Comparison of ENCODE assay signal across 35 cellular contexts in genomic region chr4:39860804-39861203, GRCh38.
"Had no signal": no experiment of that assay in that cellular context is flagged by ENCODE, and none has a peak within 500 bp of the region (broad histone marks: within the 10 kb centered on the region; RNA-seq: fewer than 3 reads in every experiment).

No MANE protein-coding gene starts in this region.

- DNase-seq: activated CD4-positive, alpha-beta memory T cell treated with anti-CD3 and anti-CD28 coated beads for 36 hours; activated CD4-positive, alpha-beta T cell treated with anti-CD3 and anti-CD28 coated beads for 36 hours; activated CD4-positive, alpha-beta T cell treated with anti-CD3 and anti-CD28 coated beads, Interleukin-2, amount 10 ng/mL, durations not matched to agents 24 days and 14 days; activated CD4-positive, CD25-positive, alpha-beta regulatory T cell; activated CD4-positive, CD25-positive, alpha-beta regulatory T cell treated with anti-CD3 and anti-CD28 coated beads, Interleukin-2, amount 50 U/mL, for 72 hours; activated CD8-positive, alpha-beta memory T cell treated with anti-CD3 and anti-CD28 coated beads, Interleukin-2, amount 50 U/mL, for 48 hours; activated CD8-positive, alpha-beta T cell treated with anti-CD3 and anti-CD28 coated beads, Interleukin-2, amount 10 ng/mL, durations not matched to agents 7 days and 5 days; activated effector memory CD4-positive, alpha-beta T cell treated with anti-CD3 and anti-CD28 coated beads, Interleukin-2, amount 50 U/mL, for 16 hours; activated naive CD4-positive, alpha-beta T cell treated with anti-CD3 and anti-CD28 coated beads, Interleukin-2, amount 50 U/mL, for 16 hours; activated T-cell treated with anti-CD3 and anti-CD28 coated beads for 4 hours; activated T-cell treated with anti-CD3 and anti-CD28 coated beads, Interleukin-2, amount 50 U/mL, for 4 hours; amniotic stem cell; anterior cingulate cortex; brain microvascular endothelial cell; dorsolateral prefrontal cortex; effector memory CD4-positive, alpha-beta T cell; endodermal cell; foreskin fibroblast; head of caudate nucleus; SW 1271; T-cell; T1000; WERI-Rb-1 had no signal

- ATAC-seq: activated CD4-positive, alpha-beta T cell treated with anti-CD3 and anti-CD28 coated beads for 36 hours; activated CD8-positive, alpha-beta T cell treated with anti-CD3 and anti-CD28 coated beads, Interleukin-2, amount 10 ng/mL, durations not matched to agents 7 days and 5 days; activated T-cell treated with anti-CD3 and anti-CD28 coated beads, Interleukin-2, amount 50 U/mL, for 4 hours; esophagus mucosa; T-cell had no signal

- FAIRE-seq: astrocyte, bronchial epithelial cell, frontal cortex had no signal

- H3K27ac Mint-ChIP-seq: activated CD4-positive, alpha-beta memory T cell treated with anti-CD3 and anti-CD28 coated beads for 36 hours; activated CD4-positive, alpha-beta T cell treated with anti-CD3 and anti-CD28 coated beads for 36 hours; activated CD4-positive, alpha-beta T cell treated with anti-CD3 and anti-CD28 coated beads, Interleukin-2, amount 10 ng/mL, durations not matched to agents 24 days and 14 days; activated CD8-positive, alpha-beta T cell treated with anti-CD3 and anti-CD28 coated beads, Interleukin-2, amount 10 ng/mL, durations not matched to agents 7 days and 5 days; activated naive CD8-positive, alpha-beta T cell; activated T-helper 1 cell treated with anti-CD3 and anti-CD28 coated beads, Interleukin-12 subunit alpha, Interleukin-12 subunit beta, Interleukin-2, Interleukin-4 antibody, amounts not matched to agents 30 ng/mL and 10 ng/mL and 1 ng/mL, durations not matched to agents 14 hours and 24 hours and 36 hours; activated T-helper 2 cell treated with anti-CD3 and anti-CD28 coated beads, Interferon-gamma antibody, Interleukin-2, Interleukin-4, amounts not matched to agents 10 μg/mL and 5 μg/mL and 100 μg/mL, durations not matched to agents 14 hours and 24 hours and 36 hours; dendritic cell treated with granulocyte-macrophage colony-stimulating factor and Interleukin-4, amounts not matched to agents 40 ng/mL and 50 ng/mL, for 4 days; endodermal cell; T-helper 1 cell treated with Interleukin-12 subunit alpha and Interleukin-12 subunit beta and Interleukin-4 antibody, amounts not matched to agents 30 μg/mL and 1 μg/mL, for 36 hours; T-helper 2 cell treated with Interferon-gamma antibody and Interleukin-4, amounts not matched to agents 5 μg/mL and 100 μg/mL, for 36 hours had no signal

- H3K27ac ChIP-seq: brain microvascular endothelial cell, coronary artery, dorsolateral prefrontal cortex, WERI-Rb-1 had no signal

- H3K27me3 ChIP-seq: brain microvascular endothelial cell, dorsolateral prefrontal cortex had no signal

- H3K4me3 Mint-ChIP-seq: activated CD4-positive, alpha-beta memory T cell treated with anti-CD3 and anti-CD28 coated beads for 36 hours; activated CD4-positive, alpha-beta T cell treated with anti-CD3 and anti-CD28 coated beads for 36 hours; activated CD4-positive, alpha-beta T cell treated with anti-CD3 and anti-CD28 coated beads, Interleukin-2, amount 10 ng/mL, durations not matched to agents 24 days and 14 days; activated CD8-positive, alpha-beta T cell treated with anti-CD3 and anti-CD28 coated beads, Interleukin-2, amount 10 ng/mL, durations not matched to agents 7 days and 5 days; activated naive CD8-positive, alpha-beta T cell; activated T-cell treated with anti-CD3 and anti-CD28 coated beads, Interleukin-2, amount 50 U/mL, for 4 hours; activated T-helper 1 cell treated with anti-CD3 and anti-CD28 coated beads, Interleukin-12 subunit alpha, Interleukin-12 subunit beta, Interleukin-2, Interleukin-4 antibody, amounts not matched to agents 30 ng/mL and 10 ng/mL and 1 ng/mL, durations not matched to agents 14 hours and 24 hours and 36 hours; central memory CD8-positive, alpha-beta T cell; dendritic cell treated with granulocyte-macrophage colony-stimulating factor and Interleukin-4, amounts not matched to agents 40 ng/mL and 50 ng/mL, for 4 days; endodermal cell; T-cell; T-helper 1 cell treated with Interleukin-12 subunit alpha and Interleukin-12 subunit beta and Interleukin-4 antibody, amounts not matched to agents 30 μg/mL and 1 μg/mL, for 36 hours; T-helper 2 cell treated with Interferon-gamma antibody and Interleukin-4, amounts not matched to agents 5 μg/mL and 100 μg/mL, for 36 hours had no signal

- H3K4me3 ChIP-seq: coronary artery, dorsolateral prefrontal cortex had no signal

- H3K4me1 Mint-ChIP-seq: endodermal cell had no signal

- H3K27me3 Mint-ChIP-seq: activated CD4-positive, alpha-beta memory T cell treated with anti-CD3 and anti-CD28 coated beads for 36 hours; activated CD4-positive, alpha-beta T cell treated with anti-CD3 and anti-CD28 coated beads for 36 hours; activated CD4-positive, alpha-beta T cell treated with anti-CD3 and anti-CD28 coated beads, Interleukin-2, amount 10 ng/mL, durations not matched to agents 24 days and 14 days; activated naive CD8-positive, alpha-beta T cell; central memory CD8-positive, alpha-beta T cell; dendritic cell treated with granulocyte-macrophage colony-stimulating factor and Interleukin-4, amounts not matched to agents 40 ng/mL and 50 ng/mL, for 4 days; T-cell had no signal
